8 cellular contexts compared by ENCODE assay signal in the genomic region with DNA sequence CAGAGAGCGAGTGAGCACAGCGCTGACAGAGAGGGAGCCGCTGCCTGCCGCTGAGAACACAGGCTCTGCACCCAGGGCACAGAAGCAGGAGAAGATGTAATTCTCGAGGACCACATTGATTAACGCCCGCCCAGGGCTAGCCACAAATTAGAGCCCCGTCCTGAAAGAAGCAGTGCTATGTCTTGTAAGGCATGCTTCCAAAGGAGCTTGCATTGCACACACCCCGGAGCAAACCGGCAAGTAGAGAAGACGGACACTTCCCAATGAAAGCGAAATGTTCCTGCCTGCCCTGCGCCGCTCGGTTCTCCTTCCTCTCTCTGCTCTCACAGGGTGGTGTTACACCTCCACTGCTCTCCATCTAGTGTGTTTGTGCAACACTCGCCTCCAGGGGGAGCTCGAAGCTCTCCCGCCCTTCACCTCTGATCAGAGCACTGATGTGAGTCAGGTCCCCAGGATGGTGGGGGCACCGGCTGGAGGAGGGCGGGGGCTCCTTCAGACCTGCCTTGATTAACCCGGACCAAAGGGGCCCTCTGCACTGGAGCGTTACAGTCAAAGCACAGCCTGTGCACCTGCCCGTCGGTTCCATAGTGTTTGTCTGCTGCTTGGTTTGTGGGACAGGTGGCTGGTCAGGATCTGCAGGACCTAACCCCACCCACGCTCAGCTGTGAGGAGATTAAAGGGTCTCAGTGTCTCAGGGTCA.
DNase-seq lines count a peak whose midpoint lies in the region; ATAC-seq and TF ChIP-seq lines count a peak whose summit lies in the region.

No MANE protein-coding gene starts in this region.

- H3K9me3 Mint-ChIP-seq in CD4-positive, alpha-beta T cell: no peaks in the 10 kb centered on the region

- H3K9me3 ChIP-seq in CD4-positive, alpha-beta T cell (ENCODE audit: control insufficient read depth, low read length): no peaks in the 10 kb centered on the region

- H3K27me3 ChIP-seq in CD4-positive, alpha-beta T cell (ENCODE audit: control insufficient read depth, insufficient read depth, low read length): peaks cover 10% of the 10 kb centered on the region
- H3K27me3 ChIP-seq in dorsolateral prefrontal cortex: peaks cover 0 to 9% (median 0%) of the 10 kb centered on the region in 45 donors

- CTCF ChIA-PET in CD4-positive, alpha-beta T cell (lab: Charles Lee): interaction anchor here (1.0 kb wide), 1 partner anchor 10 kb away, joined by 3 read pairs; no protein-coding TSS in a partner anchor

- no peak overlapping the region for H3K27ac Mint-ChIP-seq in CD4-positive, alpha-beta T cell

- H3K27me3 Mint-ChIP-seq in CD4-positive, alpha-beta T cell: peaks cover 54% of the 10 kb centered on the region

- H3K4me3 ChIP-seq in dorsolateral prefrontal cortex: peak overlapping the region; percentile 10 to 66 (median 47)

- H3K4me1 Mint-ChIP-seq in CD4-positive, alpha-beta T cell (ENCODE audit: low read depth): peaks cover 11% of the 10 kb centered on the region

- peak overlapping the region; percentile 35 for H3K4me3 Mint-ChIP-seq in CD4-positive, alpha-beta T cell

- POLR2A ChIA-PET in CD4-positive, alpha-beta T cell (lab: Charles Lee): no interaction called here

- intact Hi-C loops in CD4-positive, alpha-beta T cell (cut with DNase I, micrococcal nuclease): no loop called here
- intact Hi-C loops in dorsolateral prefrontal cortex (cut with DNase I): loop anchor here in 1 of 2 donors (10.0 kb wide), 1 partner anchor 134 kb away; no protein-coding TSS in a partner anchor

- TF ChIP-seq CTCF in CD4-positive, alpha-beta T cell (IDR thresholded peaks at IDR 0.05): peak; percentile 29
- peak in 55 of 56 donors; percentile 33 to 86 (median 69) for TF ChIP-seq CTCF in dorsolateral prefrontal cortex (IDR thresholded peaks at IDR 0.05 in 54 of 56, conservative IDR thresholded peaks at IDR 0.05 in 2 of 56; ENCODE audit: low read depth in 1 of 56, partially characterized antibody in 56 of 56)

- ATAC-seq in CD4-positive, alpha-beta T cell (ENCODE audit: poor library complexity): peak; percentile 62
- ATAC-seq in GM19324 (IDR thresholded peaks at IDR 0.05; ENCODE audit: low FRiP score, unreplicated experiment) (peak; percentile 80), HG03354 (IDR thresholded peaks at IDR 0.05; ENCODE audit: poor library complexity, severe bottlenecking, unreplicated experiment) (peak; percentile 93)

- H3K27ac ChIP-seq in CD4-positive, alpha-beta T cell (ENCODE audit: low read depth, low read length): no peak overlapping the region
- peak overlapping the region in 8 of 59 donors; percentile 12 to 75 (median 30) for H3K27ac ChIP-seq in dorsolateral prefrontal cortex

- no peaks in the 10 kb centered on the region for H3K36me3 Mint-ChIP-seq in CD4-positive, alpha-beta T cell (ENCODE audit: low read depth)

- DNase-seq in CD4-positive, alpha-beta T cell: peak in 9 of 10 experiments; percentile 27 to 65 (median 37)
- DNase-seq in NCI-H2227 treated with DMSO at 0.1 percent for 48 hours (lab: John Stamatoyannopoulos, UW) (peak; percentile 72), dorsolateral prefrontal cortex (peak; percentile 12 to 86 (median 78)), mucosa of gallbladder (ENCODE audit: low spot score) (peak; percentile 65)
- peak; percentile 34 to 43 for DNase-seq in activated CD4-positive, alpha-beta T cell treated with anti-CD3 and anti-CD28 coated beads for 4 hours
- peak; percentile 28 for DNase-seq in stimulated activated naive CD4-positive, alpha-beta T cell treated with Interleukin-2 at 50 U/mL for 16 hours (lab: John Stamatoyannopoulos, UW)
